In genomic region chrX:39688219-39688575, GRCh38 we compare ENCODE assay signal across 9 cellular contexts.
A peak's percentile ranks its signal among the peaks of the same experiment; 100 is the strongest.
DNase-seq lines count a peak whose midpoint lies in the region; ATAC-seq, FAIRE-seq and TF ChIP-seq lines count a peak whose summit lies in the region.
"Had no signal": no experiment of that assay in that cellular context is flagged by ENCODE, and none has a peak within 500 bp of the region (broad histone marks: within the 10 kb centered on the region; RNA-seq: fewer than 3 reads in every experiment).

No MANE protein-coding gene starts in this region.

- no peaks in the 10 kb centered on the region for H3K36me3 ChIP-seq in HUES6 (ENCODE audit: control insufficient read depth, insufficient read depth, low read length)
- H3K36me3 ChIP-seq in neuronal stem cell (replicated peaks in 1 of 2; ENCODE audit: control insufficient read depth in 2 of 2, insufficient read depth in 2 of 2, low read length in 2 of 2), result no peaks in the 10 kb centered on the region
- no peaks in the 10 kb centered on the region for H3K36me3 ChIP-seq in small intestine (ENCODE audit: control insufficient read depth in 2 of 2, insufficient read depth in 2 of 2, low read length in 2 of 2)

- H3K4me3 Mint-ChIP-seq in effector memory CD8-positive, alpha-beta T cell, result peak overlapping the region; percentile 22 to 27

- CTCF ChIA-PET in AG04449 (lab: Yijun Ruan, JAX), result no interaction called here

- DNase-seq in AG04449 (ENCODE audit: low read depth, low spot score) (no peak), neuronal stem cell (ENCODE audit: low spot score) (no peak), putamen (ENCODE audit: low spot score) (no peak), small intestine (no peak)
- no peak for DNase-seq in effector memory CD8-positive, alpha-beta T cell

- H3K36me3 Mint-ChIP-seq in effector memory CD8-positive, alpha-beta T cell (ENCODE audit: insufficient read depth), result no peaks in the 10 kb centered on the region

- H3K23ac ChIP-seq in neuronal stem cell (ENCODE audit: low read depth, low read length, poor library complexity), result no peak overlapping the region

- no peak overlapping the region for H3K4ac ChIP-seq in neuronal stem cell (ENCODE audit: low read length)

- POLR2A ChIA-PET in AG04449 (lab: Yijun Ruan, JAX), result no interaction called here

- no peak overlapping the region for H2AK5ac ChIP-seq in neuronal stem cell (ENCODE audit: low read depth, low read length)

- H3K4me3 ChIP-seq in AG04449 (ENCODE audit: low read depth, low read length) (peak overlapping the region; percentile 45), HUES6 (ENCODE audit: low read depth, low read length) (peak overlapping the region; percentile 56), neuronal stem cell (ENCODE audit: low read length in 2 of 2) (peak overlapping the region; percentile 34 to 66), small intestine (ENCODE audit: low read depth in 1 of 2, low read length in 2 of 2) (no peak overlapping the region)

- peak overlapping the region; percentile 80 for H3K9ac ChIP-seq in HUES6 (ENCODE audit: low read length)
- peak overlapping the region; percentile 60 for H3K9ac ChIP-seq in neuronal stem cell (ENCODE audit: low read depth, low read length, poor library complexity)

- H3K18ac ChIP-seq in neuronal stem cell (ENCODE audit: low read length), result peak overlapping the region; percentile 94

- no peak overlapping the region for H3K14ac ChIP-seq in neuronal stem cell (ENCODE audit: low read length)

- H4K8ac ChIP-seq in neuronal stem cell (ENCODE audit: low read depth, low read length), result peak overlapping the region; percentile 98

- H3K4me2 ChIP-seq in neuronal stem cell (ENCODE audit: insufficient read depth, low read length, poor library complexity, severe bottlenecking), result peak overlapping the region; percentile 18

- H3K9me3 ChIP-seq in HUES6 (ENCODE audit: control insufficient read depth, insufficient read depth, low read depth, low read length), result peaks cover 3% of the 10 kb centered on the region
- no peaks in the 10 kb centered on the region for H3K9me3 ChIP-seq in neuronal stem cell (replicated peaks in 1 of 2; ENCODE audit: control insufficient read depth in 2 of 2, insufficient read depth in 1 of 2, low read depth in 1 of 2, low read length in 2 of 2)
- no peaks in the 10 kb centered on the region for H3K9me3 ChIP-seq in small intestine (ENCODE audit: control insufficient read depth, low read depth)

- H3K27me3 ChIP-seq in HUES6 (ENCODE audit: control insufficient read depth, insufficient read depth, low read length) (peaks cover 18% of the 10 kb centered on the region), neuronal stem cell (ENCODE audit: control insufficient read depth in 3 of 3, insufficient read depth in 3 of 3, low read depth in 1 of 3, low read length in 3 of 3) (peaks cover 0 to 29% (median 0%) of the 10 kb centered on the region in 3 experiments), small intestine (ENCODE audit: control insufficient read depth in 2 of 2, insufficient read depth in 2 of 2, low read length in 2 of 2) (no peaks in the 10 kb centered on the region)

- H3K4me1 ChIP-seq in HUES6 (ENCODE audit: control insufficient read depth, insufficient read depth, low read length) (peaks cover 45% of the 10 kb centered on the region), neuronal stem cell (ENCODE audit: control insufficient read depth in 2 of 2, insufficient read depth in 1 of 2, low read depth in 1 of 2, low read length in 2 of 2) (peaks cover 2 to 10% of the 10 kb centered on the region in 2 donors), small intestine (ENCODE audit: control insufficient read depth in 2 of 2, insufficient read depth in 1 of 2, low read depth in 1 of 2, low read length in 1 of 2) (no peaks in the 10 kb centered on the region)

- FAIRE-seq in small intestine (lab: Jason Lieb, UNC), result no peak

- peak overlapping the region; percentile 93 for H2AFZ ChIP-seq in neuronal stem cell (ENCODE audit: low read length)

- H3K27ac ChIP-seq in HUES6 (ENCODE audit: low read depth, low read length), result peak overlapping the region; percentile 83; the same call in 1 of the 2 replicates
- peak overlapping the region; percentile 27 for H3K27ac ChIP-seq in neuronal stem cell (replicated peaks; ENCODE audit: low read length)
- H3K27ac ChIP-seq in small intestine (ENCODE audit: low read depth in 1 of 2, low read length in 1 of 2), result peak overlapping the region in 1 of 2 donors; percentile 27
- H3K27ac ChIP-seq: epithelial cell of prostate had no signal

- no CpG with 5 or more reads among the region's 9 CpGs for WGBS in neuronal stem cell (ENCODE audit: extremely low coverage in 2 of 2, insufficient read length in 2 of 2, insufficient replicate concordance in 1 of 2), 2 donors
- WGBS in small intestine, 3 donors, result 49 to 56% (median 50%) methylated on average over 9 of the region's 9 CpGs

- H2BK120ac ChIP-seq in neuronal stem cell (ENCODE audit: low read depth, low read length), result peak overlapping the region; percentile 72

- no peak overlapping the region for H4K91ac ChIP-seq in neuronal stem cell (ENCODE audit: low read depth, low read length, poor library complexity)

- H3K4me1 Mint-ChIP-seq in effector memory CD8-positive, alpha-beta T cell (ENCODE audit: low read depth in 2 of 2), result no peaks in the 10 kb centered on the region

- H2BK15ac ChIP-seq in neuronal stem cell (ENCODE audit: low read length), result no peak overlapping the region

- H2BK12ac ChIP-seq in neuronal stem cell (ENCODE audit: low read length), result no peak overlapping the region

- no peaks in the 10 kb centered on the region for H3K79me1 ChIP-seq in neuronal stem cell (ENCODE audit: low read depth, low read length)

- no peak for ATAC-seq in effector memory CD8-positive, alpha-beta T cell (replicated peaks)
- ATAC-seq in GM19328 (IDR thresholded peaks at IDR 0.05; ENCODE audit: unreplicated experiment) (no peak), GM19455 (IDR thresholded peaks at IDR 0.05; ENCODE audit: unreplicated experiment) (no peak)

- no peak overlapping the region for H3K27ac Mint-ChIP-seq in effector memory CD8-positive, alpha-beta T cell

- peak overlapping the region; percentile 93 for H2BK5ac ChIP-seq in neuronal stem cell (ENCODE audit: low read length)

- TF ChIP-seq CTCF in AG04449 (IDR thresholded peaks at IDR 0.05; ENCODE audit: insufficient read depth, low read length, missing control alignments), result no peak

- H3K27me3 Mint-ChIP-seq in effector memory CD8-positive, alpha-beta T cell, result peaks cover 44 to 63% of the 10 kb centered on the region in 2 donors

- no peaks in the 10 kb centered on the region for H3K9me3 Mint-ChIP-seq in effector memory CD8-positive, alpha-beta T cell

Comparison
In these comparisons a context has a peak if more than half of its experiments do, and no peak if none do; other contexts are left out.
1. H3K4me3 ChIP-seq: peak in AG04449 (single experiment), HUES6 (single experiment) and neuronal stem cell (2 of 2); none in small intestine (0 of 2).